ENCODE assay signal across 1 cellular context in genomic region chr10:28744021-28744420, GRCh38.
TF ChIP-seq lines count a peak whose summit lies in the region.

No MANE protein-coding gene starts in this region.

TF ChIP-seq in GM23338, 12 proteins besides CTCF, POLR2A, EP300 and RAD21 (continued from another document):
- TF ChIP-seq ZNF462 (CRISPR knock-in tag; IDR thresholded peaks at IDR 0.05) = no peak
- no peak for TF ChIP-seq POLR2AphosphoS5 (IDR thresholded peaks at IDR 0.05; ENCODE audit: low read depth)
TF ChIP-seq in GM23338: peak in this region for 0.
